Comparison of ENCODE assay signal across 16 cellular contexts in genomic region chr15:31331389-31331788, GRCh38. TPM values are rescaled to one million over a fixed set of nuclear protein-coding genes. Genes with fewer than 3 reads are reported as not detected.
DNase-seq lines count a peak whose midpoint lies in the region; ATAC-seq and TF ChIP-seq lines count a peak whose summit lies in the region.
"Had no signal": no experiment of that assay in that cellular context is flagged by ENCODE, and none has a peak within 500 bp of the region (broad histone marks: within the 10 kb centered on the region; RNA-seq: fewer than 3 reads in every experiment).

No MANE protein-coding gene starts in this region.

- peaks cover 79% of the 10 kb centered on the region for H3K4me1 Mint-ChIP-seq in stimulated activated naive CD8-positive, alpha-beta T cell treated with anti-CD3 and anti-CD28 coated beads, Interleukin-15, Interleukin-2, amounts not matched to agents 100 ng/mL and 50 ng/mL, for 24 hours (ENCODE audit: low read depth)
- H3K4me1 Mint-ChIP-seq in activated CD4-positive, alpha-beta memory T cell treated with anti-CD3 and anti-CD28 coated beads, Interleukin-2, amount 10 ng/mL, durations not matched to agents 7 days and 5 days = peaks cover 73% of the 10 kb centered on the region

- peak overlapping the region; percentile 72 for H3K27ac Mint-ChIP-seq in stimulated activated naive CD8-positive, alpha-beta T cell treated with anti-CD3 and anti-CD28 coated beads, Interleukin-15, Interleukin-2, amounts not matched to agents 100 ng/mL and 50 ng/mL, for 24 hours
- peak overlapping the region; percentile 96 for H3K27ac Mint-ChIP-seq in activated CD4-positive, alpha-beta memory T cell treated with anti-CD3 and anti-CD28 coated beads, Interleukin-2, amount 10 ng/mL, durations not matched to agents 7 days and 5 days
- H3K27ac Mint-ChIP-seq: endodermal cell had no signal

- H3K27me3 ChIP-seq in lung (ENCODE audit: control insufficient read depth, insufficient read depth) = no peaks in the 10 kb centered on the region
- H3K27me3 ChIP-seq in vagina = no peaks in the 10 kb centered on the region
- H3K27me3 ChIP-seq: left lung, SJSA1 had no signal

- H3K4me1 ChIP-seq in lung (ENCODE audit: control insufficient read depth in 2 of 2, insufficient read depth in 2 of 2, low read length in 2 of 2) (peaks cover 43 to 53% of the 10 kb centered on the region in 2 donors), vagina (peaks cover 77% of the 10 kb centered on the region)

- 69 to 70% methylated on average over 5 of the region's 5 CpGs for WGBS in lung, 2 donors

- intact Hi-C loops in vagina (cut with DNase I) = no loop called here

- no peak for DNase-seq in stimulated activated naive CD8-positive, alpha-beta T cell treated with anti-CD3 and anti-CD28 coated beads, Interleukin-15, Interleukin-2, amounts not matched to agents 100 U/mL and 50 U/mL, for 24 hours
- DNase-seq in activated CD4-positive, alpha-beta memory T cell treated with anti-CD3 and anti-CD28 coated beads, Interleukin-2, amount 10 ng/mL, durations not matched to agents 7 days and 5 days = no peak
- DNase-seq in lung (ENCODE audit: low spot score) (no peak), vagina (ENCODE audit: extremely low spot score in 2 of 2) (no peak), hypothalamus (lab: John Stamatoyannopoulos, UW) (no peak), GM19238 (ENCODE audit: insufficient read length, low spot score) (no peak)
- DNase-seq: activated CD4-positive, alpha-beta T cell treated with anti-CD3 and anti-CD28 coated beads for 1 hour; endodermal cell; left lung; NCI-H1417 treated with DMSO at 0.1 percent for 48 hours; NCI-H524 treated with DMSO at 0.1 percent for 48 hours; stimulated activated CD4-positive, alpha-beta T cell treated with anti-CD3 and anti-CD28 coated beads, Interleukin-15, amount 100 ng/mL, for 24 hours; stimulated activated CD8-positive, alpha-beta memory T cell treated with anti-CD3 and anti-CD28 coated beads, Interleukin-4, amount 100 ng/mL, for 48 hours had no signal

- no peaks in the 10 kb centered on the region for H3K27me3 Mint-ChIP-seq in stimulated activated naive CD8-positive, alpha-beta T cell treated with anti-CD3 and anti-CD28 coated beads, Interleukin-15, Interleukin-2, amounts not matched to agents 100 ng/mL and 50 ng/mL, for 24 hours
- no peaks in the 10 kb centered on the region for H3K27me3 Mint-ChIP-seq in activated CD4-positive, alpha-beta memory T cell treated with anti-CD3 and anti-CD28 coated beads, Interleukin-2, amount 10 ng/mL, durations not matched to agents 7 days and 5 days

- no peak overlapping the region for H3K4me3 ChIP-seq in lung
- H3K4me3 ChIP-seq in vagina = no peak overlapping the region
- H3K4me3 ChIP-seq: SJSA1 had no signal

- H3K27ac ChIP-seq in lung (ENCODE audit: low read depth in 1 of 2, low read length in 1 of 2) = peak overlapping the region; percentile 25 to 46
- H3K27ac ChIP-seq in vagina = peak overlapping the region; percentile 90
- H3K27ac ChIP-seq: SJSA1 had no signal

- no peak for TF ChIP-seq POLR2A in vagina (IDR thresholded peaks at IDR 0.05)

- CTCF ChIA-PET in activated CD4-positive, alpha-beta memory T cell treated with anti-CD3 and anti-CD28 coated beads, Interleukin-2, amount 10 ng/mL, durations not matched to agents 7 days and 5 days (lab: Charles Lee) = interaction anchor here (1.6 kb wide), 1 partner anchor 35 kb away, joined by 5 read pairs; no protein-coding TSS in a partner anchor

- H3K9me3 ChIP-seq in lung (ENCODE audit: control insufficient read depth in 2 of 2, insufficient read depth in 1 of 2, low read length in 1 of 2) (peaks cover 0 to 2% of the 10 kb centered on the region in 2 donors), vagina (no peaks in the 10 kb centered on the region)
- H3K9me3 ChIP-seq: left lung, SJSA1 had no signal

- TF ChIP-seq CTCF in lung (IDR thresholded peaks at IDR 0.05; ENCODE audit: control extremely low read depth, extremely low read depth) (no peak), vagina (IDR thresholded peaks at IDR 0.05) (no peak)

- peak overlapping the region; percentile 67 for H3K4me3 Mint-ChIP-seq in stimulated activated naive CD8-positive, alpha-beta T cell treated with anti-CD3 and anti-CD28 coated beads, Interleukin-15, Interleukin-2, amounts not matched to agents 100 ng/mL and 50 ng/mL, for 24 hours
- H3K4me3 Mint-ChIP-seq in activated CD4-positive, alpha-beta memory T cell treated with anti-CD3 and anti-CD28 coated beads, Interleukin-2, amount 10 ng/mL, durations not matched to agents 7 days and 5 days = peak overlapping the region; percentile 96
- H3K4me3 Mint-ChIP-seq: endodermal cell had no signal

- POLR2A ChIA-PET in activated CD4-positive, alpha-beta memory T cell treated with anti-CD3 and anti-CD28 coated beads, Interleukin-2, amount 10 ng/mL, durations not matched to agents 7 days and 5 days (lab: Charles Lee) = interaction anchor here (1.1 to 1.5 kb wide), 3 partner anchors 11 to 104 kb away, joined by 3 to 6 read pairs (median 5); no protein-coding TSS in a partner anchor

- H3K36me3 Mint-ChIP-seq in stimulated activated naive CD8-positive, alpha-beta T cell treated with anti-CD3 and anti-CD28 coated beads, Interleukin-15, Interleukin-2, amounts not matched to agents 100 ng/mL and 50 ng/mL, for 24 hours (ENCODE audit: low read depth) = peaks cover 15% of the 10 kb centered on the region
- H3K36me3 Mint-ChIP-seq in activated CD4-positive, alpha-beta memory T cell treated with anti-CD3 and anti-CD28 coated beads, Interleukin-2, amount 10 ng/mL, durations not matched to agents 7 days and 5 days (ENCODE audit: low read depth) = peaks cover 51% of the 10 kb centered on the region

- H3K36me3 ChIP-seq in lung (ENCODE audit: control insufficient read depth in 2 of 2, insufficient read depth in 2 of 2, low read length in 2 of 2) (no peaks in the 10 kb centered on the region), vagina (no peaks in the 10 kb centered on the region)

- ATAC-seq in stimulated activated naive CD8-positive, alpha-beta T cell treated with anti-CD3 and anti-CD28 coated beads, Interleukin-15, Interleukin-2, amounts not matched to agents 100 U/mL and 50 U/mL, for 24 hours = no peak
- ATAC-seq in lung (ENCODE audit: insufficient read depth, low FRiP score) (no peak), HG02938 (IDR thresholded peaks at IDR 0.05; ENCODE audit: unreplicated experiment) (no peak)
- ATAC-seq: left lung had no signal

- no peaks in the 10 kb centered on the region for H3K9me3 Mint-ChIP-seq in stimulated activated naive CD8-positive, alpha-beta T cell treated with anti-CD3 and anti-CD28 coated beads, Interleukin-15, Interleukin-2, amounts not matched to agents 100 ng/mL and 50 ng/mL, for 24 hours
- H3K9me3 Mint-ChIP-seq in activated CD4-positive, alpha-beta memory T cell treated with anti-CD3 and anti-CD28 coated beads, Interleukin-2, amount 10 ng/mL, durations not matched to agents 7 days and 5 days = no peaks in the 10 kb centered on the region
- H3K9me3 Mint-ChIP-seq: endodermal cell had no signal

RNA-seq across cellular contexts. Expression of gene KLF13, which starts 4.8 kb away (rescaled TPM):
- total RNA-seq in activated CD4-positive, alpha-beta memory T cell treated with anti-CD3 and anti-CD28 coated beads, Interleukin-2, amount 10 ng/mL, durations not matched to agents 7 days and 5 days = 100 to 1,000 TPM; 199 TPM
- total RNA-seq in lung (100 to 1,000 TPM in 1 of 2 donors, 10 to 100 TPM in 1; 38.3 to 157 TPM), vagina (30.9 TPM)
- polyA plus RNA-seq in lung = 10 to 100 TPM; 47.1 to 63.2 TPM
